ENCODE assay signal across 14 cellular contexts in the genomic region with DNA sequence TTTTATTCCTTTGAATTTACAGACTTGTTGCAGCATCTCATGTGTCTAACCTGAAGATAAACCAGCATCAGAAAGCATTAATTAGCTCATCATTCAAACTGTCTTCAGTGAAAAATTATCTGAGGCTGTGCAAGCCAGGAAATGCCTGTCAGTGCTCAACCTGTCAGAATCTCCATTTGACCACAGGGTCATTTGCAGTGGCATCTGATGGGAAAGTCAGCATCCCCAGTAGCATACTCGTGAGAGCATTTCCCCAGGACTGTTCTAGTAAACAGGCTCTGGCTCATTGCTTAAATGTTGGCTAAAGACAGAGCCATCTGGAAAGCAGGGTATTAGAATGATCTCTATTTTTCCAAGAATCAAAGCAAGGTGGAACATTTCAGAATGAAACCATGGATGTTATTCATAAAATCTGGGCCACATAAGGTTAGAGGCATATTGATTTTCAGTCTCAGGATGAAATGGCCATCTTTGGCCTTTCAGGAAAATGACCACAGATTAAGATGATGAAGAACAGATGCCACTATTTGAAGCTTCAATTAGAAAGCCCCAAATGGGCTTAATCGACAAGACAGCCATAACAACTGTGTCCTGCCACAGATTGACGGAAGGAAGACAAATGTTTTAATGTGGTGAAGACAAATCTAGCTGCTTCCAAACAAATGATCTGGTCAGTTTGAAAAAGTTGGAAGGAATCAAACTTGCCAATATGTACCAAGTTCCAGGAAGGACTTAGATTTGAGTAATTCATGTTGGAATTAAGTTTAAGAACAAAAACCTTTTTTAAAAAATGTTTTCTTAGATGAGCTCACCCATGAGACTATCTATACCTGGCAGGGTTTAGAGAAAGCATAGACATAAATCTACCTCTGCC.
DNase-seq lines count a peak whose midpoint lies in the region; ATAC-seq lines count a peak whose summit lies in the region.
"Had no signal": no experiment of that assay in that cellular context is flagged by ENCODE, and none has a peak within 500 bp of the region (broad histone marks: within the 10 kb centered on the region; RNA-seq: fewer than 3 reads in every experiment).

No MANE protein-coding gene starts in this region.

- DNase-seq in NCI-H82 treated with DMSO at 0.1 percent for 48 hours (lab: John Stamatoyannopoulos, UW; ENCODE audit: unreplicated experiment), result peak; percentile 68
- DNase-seq in amniotic epithelial cell (ENCODE audit: low read depth), result peak; percentile 65
- peak; percentile 13 for DNase-seq in iPS-NIHi11 (ENCODE audit: low spot score)
- DNase-seq in cortex of kidney (lab: John Stamatoyannopoulos, UW), result no peak
- DNase-seq in NCI-H524 (lab: John Stamatoyannopoulos, UW), result no peak
- DNase-seq in activated T-cell treated with anti-CD3 and anti-CD28 coated beads, Interleukin-2, amount 50 U/mL, for 48 hours, result no peak
- DNase-seq: CD8-positive, alpha-beta memory T cell; MG63; NCI-H1092 treated with DMSO at 0.1 percent for 48 hours; NCI-H1694; NCI-H345; NCI-H69; PC-9 had no signal

- no peak for ATAC-seq in HG03139 (IDR thresholded peaks at IDR 0.05; ENCODE audit: unreplicated experiment)

Comparison
In these comparisons a context has a peak if more than half of its experiments do, and no peak if none do; other contexts are left out.
1. DNase-seq: peak in NCI-H82 treated with DMSO at 0.1 percent for 48 hours (single experiment), amniotic epithelial cell (single experiment) and iPS-NIHi11 (single experiment); none in cortex of kidney (single experiment), NCI-H524 (0 of 2) and activated T-cell treated with anti-CD3 and anti-CD28 coated beads, Interleukin-2, amount 50 U/mL, for 48 hours (0 of 2).